Comparison of ENCODE assay signal across 9 cellular contexts in genomic region chr15:92617197-92618037, GRCh38. TPM values are rescaled to one million over a fixed set of nuclear protein-coding genes. Genes with fewer than 3 reads are reported as not detected.
DNase-seq lines count a peak whose midpoint lies in the region; ATAC-seq and TF ChIP-seq lines count a peak whose summit lies in the region.
"Had no signal": no experiment of that assay in that cellular context is flagged by ENCODE, and none has a peak within 500 bp of the region (broad histone marks: within the 10 kb centered on the region; RNA-seq: fewer than 3 reads in every experiment).

No MANE protein-coding gene starts in this region.

- H3K36me3 Mint-ChIP-seq in Calu3 (ENCODE audit: insufficient read depth, unreplicated experiment) (peaks cover 6% of the 10 kb centered on the region), endothelial cell (ENCODE audit: low read depth, unreplicated experiment) (peaks cover 56% of the 10 kb centered on the region), neural progenitor cell (peaks cover 3% of the 10 kb centered on the region)
- peaks cover 3% of the 10 kb centered on the region for H3K36me3 Mint-ChIP-seq in effector memory CD8-positive, alpha-beta T cell (ENCODE audit: insufficient read depth)

- DNase-seq in Calu3, result peak; percentile 55
- peak; percentile 72 for DNase-seq in NCI-H2171 treated with DMSO at 0.1 percent for 48 hours (lab: John Stamatoyannopoulos, UW)
- no peak for DNase-seq in endothelial cell (ENCODE audit: low spot score)
- DNase-seq in neural progenitor cell (ENCODE audit: low spot score), result peak; percentile 31
- no peak for DNase-seq in activated CD4-positive, alpha-beta T cell treated with anti-CD3 and anti-CD28 coated beads for 48 hours
- no peak for DNase-seq in effector memory CD8-positive, alpha-beta T cell
- DNase-seq: activated CD4-positive, alpha-beta T cell treated with anti-CD3 and anti-CD28 coated beads, Interleukin-2, amount 10 ng/mL, durations not matched to agents 7 days and 5 days had no signal

- BruUV-seq in Calu3 (replicated peaks; lab: Mats Ljungman, UMichigan), result no TSS peak

- peaks cover 7% of the 10 kb centered on the region for H3F3A ChIP-seq in neural progenitor cell (ENCODE audit: low read depth)

- H3K9ac ChIP-seq in neural progenitor cell, result no peak overlapping the region

- no peaks in the 10 kb centered on the region for H3K36me3 ChIP-seq in neural progenitor cell

- H3K4me3 Mint-ChIP-seq in Calu3 (ENCODE audit: low read depth, unreplicated experiment) (peak overlapping the region; percentile 21), endothelial cell (ENCODE audit: unreplicated experiment) (peak overlapping the region; percentile 56), neural progenitor cell (peak overlapping the region; percentile 46)
- no peak overlapping the region for H3K4me3 Mint-ChIP-seq in effector memory CD8-positive, alpha-beta T cell
- H3K4me3 Mint-ChIP-seq: activated CD4-positive, alpha-beta T cell treated with anti-CD3 and anti-CD28 coated beads, Interleukin-2, amount 10 ng/mL, durations not matched to agents 7 days and 5 days had no signal

- intact Hi-C loops in Calu3 (cut with micrococcal nuclease; ENCODE audit: unreplicated experiment), result no loop called here

- no peak for ATAC-seq in GM18511 (IDR thresholded peaks at IDR 0.05; ENCODE audit: unreplicated experiment)
- no peak for ATAC-seq in GM18873 (IDR thresholded peaks at IDR 0.05; ENCODE audit: low FRiP score, unreplicated experiment)
- ATAC-seq in effector memory CD8-positive, alpha-beta T cell (replicated peaks), result no peak

- H3K9me3 ChIP-seq in neural progenitor cell (ENCODE audit: low read depth), result no peaks in the 10 kb centered on the region

- CTCF ChIA-PET in Calu3 (lab: Charles Lee), result no interaction called here

- no peaks in the 10 kb centered on the region for H3K9me3 Mint-ChIP-seq in Calu3 (ENCODE audit: low read depth, unreplicated experiment)
- no peaks in the 10 kb centered on the region for H3K9me3 Mint-ChIP-seq in endothelial cell (ENCODE audit: unreplicated experiment)
- H3K9me3 Mint-ChIP-seq in neural progenitor cell, result no peaks in the 10 kb centered on the region
- no peaks in the 10 kb centered on the region for H3K9me3 Mint-ChIP-seq in effector memory CD8-positive, alpha-beta T cell
- H3K9me3 Mint-ChIP-seq: activated CD4-positive, alpha-beta T cell treated with anti-CD3 and anti-CD28 coated beads, Interleukin-2, amount 10 ng/mL, durations not matched to agents 7 days and 5 days had no signal

- no peak overlapping the region for H3K4me2 ChIP-seq in neural progenitor cell

- no peaks in the 10 kb centered on the region for H3K27me3 ChIP-seq in neural progenitor cell

- no peak overlapping the region for H3K27ac Mint-ChIP-seq in Calu3 (ENCODE audit: unreplicated experiment)
- no peak overlapping the region for H3K27ac Mint-ChIP-seq in endothelial cell (ENCODE audit: unreplicated experiment)
- peak overlapping the region; percentile 91 for H3K27ac Mint-ChIP-seq in neural progenitor cell
- no peak overlapping the region for H3K27ac Mint-ChIP-seq in effector memory CD8-positive, alpha-beta T cell
- H3K27ac Mint-ChIP-seq: activated CD4-positive, alpha-beta T cell treated with anti-CD3 and anti-CD28 coated beads, Interleukin-2, amount 10 ng/mL, durations not matched to agents 7 days and 5 days had no signal

- H3K79me2 ChIP-seq in neural progenitor cell (ENCODE audit: low read depth), result no peaks in the 10 kb centered on the region

- H3K27me3 Mint-ChIP-seq in Calu3 (ENCODE audit: unreplicated experiment), result no peaks in the 10 kb centered on the region
- peaks cover 4% of the 10 kb centered on the region for H3K27me3 Mint-ChIP-seq in endothelial cell (ENCODE audit: unreplicated experiment)
- H3K27me3 Mint-ChIP-seq in neural progenitor cell (ENCODE audit: insufficient read depth, low read depth), result peaks cover 2% of the 10 kb centered on the region
- H3K27me3 Mint-ChIP-seq in effector memory CD8-positive, alpha-beta T cell, result peaks cover 23 to 53% of the 10 kb centered on the region in 2 donors
- H3K27me3 Mint-ChIP-seq: activated CD4-positive, alpha-beta T cell treated with anti-CD3 and anti-CD28 coated beads, Interleukin-2, amount 10 ng/mL, durations not matched to agents 7 days and 5 days had no signal

- H3K4me3 ChIP-seq in neural progenitor cell, result no peak overlapping the region

- TF ChIP-seq CTCF in Calu3 (IDR thresholded peaks at IDR 0.05; ENCODE audit: unreplicated experiment) (no peak), endothelial cell (IDR thresholded peaks at IDR 0.05; ENCODE audit: unreplicated experiment) (no peak), neural progenitor cell (IDR thresholded peaks at IDR 0.05) (no peak)

- H2AFZ ChIP-seq in neural progenitor cell (replicated peaks), result no peak overlapping the region

- no peaks in the 10 kb centered on the region for H4K20me1 ChIP-seq in neural progenitor cell (ENCODE audit: low read depth)

- peaks cover 12% of the 10 kb centered on the region for H3K4me1 Mint-ChIP-seq in Calu3 (ENCODE audit: low read depth, unreplicated experiment)
- peaks cover 26% of the 10 kb centered on the region for H3K4me1 Mint-ChIP-seq in endothelial cell (ENCODE audit: unreplicated experiment)
- peaks cover 15% of the 10 kb centered on the region for H3K4me1 Mint-ChIP-seq in neural progenitor cell
- H3K4me1 Mint-ChIP-seq in effector memory CD8-positive, alpha-beta T cell (ENCODE audit: low read depth in 2 of 2), result no peaks in the 10 kb centered on the region
- H3K4me1 Mint-ChIP-seq: activated CD4-positive, alpha-beta T cell treated with anti-CD3 and anti-CD28 coated beads, Interleukin-2, amount 10 ng/mL, durations not matched to agents 7 days and 5 days had no signal

- no peak overlapping the region for H3K27ac ChIP-seq in neural progenitor cell

- H3K4me1 ChIP-seq in neural progenitor cell, result peaks cover 16% of the 10 kb centered on the region

RNA-seq across cellular contexts. Expression of gene FAM174B, which starts 38.2 kb away (rescaled TPM):
- total RNA-seq in Calu3 (2022) (12.4 and 15.3 TPM in 2 replicates), endothelial cell (ENCODE audit: unreplicated experiment) (163 TPM), neural progenitor cell (ENCODE audit: low replicate concordance) (8.6 and 10.1 TPM in 2 replicates)

Comparison
In these comparisons a context has a peak if more than half of its experiments do, and no peak if none do; other contexts are left out.
1. DNase-seq: peak in Calu3 (single experiment), NCI-H2171 treated with DMSO at 0.1 percent for 48 hours (single experiment) and neural progenitor cell (single experiment); none in endothelial cell (single experiment), activated CD4-positive, alpha-beta T cell treated with anti-CD3 and anti-CD28 coated beads for 48 hours (single experiment) and effector memory CD8-positive, alpha-beta T cell (0 of 3).
2. H3K4me3 Mint-ChIP-seq: peak in Calu3 (single experiment), endothelial cell (single experiment) and neural progenitor cell (single experiment); none in effector memory CD8-positive, alpha-beta T cell (0 of 2).
3. RNA of gene FAM174B, which starts 38.2 kb away (total RNA-seq): 163 TPM in endothelial cell (single experiment); 12.4 to 15.3 TPM in Calu3 and 8.6 to 10.1 TPM in neural progenitor cell; every median in the first group is over 10 times any median in the second.